Comparison of ENCODE assay signal across 8 cellular contexts in the genomic region with DNA sequence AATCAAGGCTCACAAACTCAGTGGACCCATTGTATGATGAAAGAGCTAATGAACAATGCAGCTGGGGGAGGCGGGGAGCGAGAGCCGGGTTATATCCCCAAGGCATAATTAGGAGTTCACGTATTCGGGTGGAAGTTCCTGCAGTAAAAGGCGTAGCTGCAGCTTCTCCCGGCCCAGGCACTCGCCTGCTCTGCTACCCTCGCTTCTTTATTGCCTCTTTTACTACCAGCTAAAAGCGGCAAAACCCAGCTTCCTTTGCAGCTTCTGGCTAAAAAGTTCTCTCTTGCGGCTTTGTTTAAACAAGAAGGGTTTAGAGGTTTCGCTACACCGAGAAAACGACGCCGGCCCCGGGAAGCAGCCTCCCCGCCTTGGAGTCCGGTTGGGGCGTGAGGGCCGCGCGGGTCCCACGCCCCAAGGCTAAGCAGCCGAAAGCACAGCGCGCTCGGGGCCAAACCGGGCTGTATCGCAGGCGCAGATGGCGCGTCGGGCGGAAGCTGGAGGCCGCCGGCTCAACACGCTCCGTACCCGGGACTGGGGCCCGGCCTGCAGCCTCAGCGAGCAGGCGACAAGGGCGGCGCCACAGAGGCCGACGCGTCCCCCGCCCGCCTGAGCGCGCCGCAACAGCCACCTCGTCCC. TPM values are rescaled to one million over a fixed set of nuclear protein-coding genes. Genes with fewer than 3 reads are reported as not detected.
DNase-seq lines count a peak whose midpoint lies in the region; ATAC-seq and TF ChIP-seq lines count a peak whose summit lies in the region.

No MANE protein-coding gene starts in this region.

- H2BK120ac ChIP-seq in trophoblast cell (ENCODE audit: insufficient read depth, low read length, poor library complexity) = peak overlapping the region; percentile 100

- H3K4ac ChIP-seq in trophoblast cell (ENCODE audit: low read depth, low read length) = peak overlapping the region; percentile 100

- peaks cover 40% of the 10 kb centered on the region for H4K20me1 ChIP-seq in DND-41 (ENCODE audit: insufficient read depth, low read length)

- H2AK5ac ChIP-seq in trophoblast cell (ENCODE audit: low read length) = peak overlapping the region; percentile 100

- H4K8ac ChIP-seq in trophoblast cell (ENCODE audit: low read depth, low read length) = peak overlapping the region; percentile 100

- DNase-seq in DND-41 (peak; percentile 63), NOMO-1 treated with dmso at 0.1 percent for 144 hours (lab: John Stamatoyannopoulos, UW; ENCODE audit: unreplicated experiment) (peak; percentile 43), anterior cingulate cortex (lab: John Stamatoyannopoulos, UW) (peak in 42 of 58 donors; percentile 18 to 94 (median 58)), left ventricle myocardium inferior (peak; percentile 70), trophoblast cell (peak; percentile 92 to 94), KBM-7 (no peak)

- H3K27ac ChIP-seq in DND-41 (ENCODE audit: low read length) = peak overlapping the region; percentile 98
- H3K27ac ChIP-seq in left ventricle myocardium inferior (replicated peaks) = peak overlapping the region; percentile 100
- peak overlapping the region; percentile 100 for H3K27ac ChIP-seq in trophoblast cell (ENCODE audit: low read depth, low read length)

- H3K4me1 ChIP-seq in DND-41 (ENCODE audit: insufficient read depth, low read length) = peaks cover 50% of the 10 kb centered on the region
- H3K4me1 ChIP-seq in left ventricle myocardium inferior = peaks cover 71% of the 10 kb centered on the region
- H3K4me1 ChIP-seq in trophoblast cell (ENCODE audit: control insufficient read depth in 1 of 2, insufficient read depth in 2 of 2, low read length in 2 of 2) = peaks cover 0 to 3% of the 10 kb centered on the region in 2 experiments

- in situ Hi-C loops in KBM-7 (cut with MboI; ENCODE audit: low pct_unique_long_range_greater_than_20kb, low sequenced_read_pairs) = no loop called here

- H2BK5ac ChIP-seq in trophoblast cell (ENCODE audit: low read depth, low read length, poor library complexity) = peak overlapping the region; percentile 100

- peak overlapping the region; percentile 82 for H2AFZ ChIP-seq in DND-41 (ENCODE audit: low read depth, low read length)
- peak overlapping the region; percentile 94 for H2AFZ ChIP-seq in trophoblast cell (ENCODE audit: insufficient read depth, low read length, poor library complexity)

- H3K4me2 ChIP-seq in DND-41 (ENCODE audit: insufficient read depth, low read length) = peak overlapping the region; percentile 75
- peak overlapping the region; percentile 89 for H3K4me2 ChIP-seq in trophoblast cell (ENCODE audit: low read length)

- TF ChIP-seq CTCF in DND-41 (IDR thresholded peaks at IDR 0.05; ENCODE audit: borderline replicate concordance, extremely low read depth, low read length, poor library complexity, severe bottlenecking) (no peak), left ventricle myocardium inferior (IDR thresholded peaks at IDR 0.05; ENCODE audit: borderline replicate concordance) (no peak)

- peak overlapping the region; percentile 99 for H3K18ac ChIP-seq in trophoblast cell (ENCODE audit: low read length)

- H2BK12ac ChIP-seq in trophoblast cell (ENCODE audit: low read length) = peak overlapping the region; percentile 86

- peak overlapping the region; percentile 100 for H4K12ac ChIP-seq in trophoblast cell (ENCODE audit: low read depth, low read length)

- H3K4me3 ChIP-seq in DND-41 (ENCODE audit: low read depth in 1 of 2, low read length in 2 of 2) (peak overlapping the region; percentile 52 to 82), left ventricle myocardium inferior (peak overlapping the region; percentile 96), trophoblast cell (ENCODE audit: low read depth, low read length) (peak overlapping the region; percentile 97)

- H3K79me1 ChIP-seq in trophoblast cell (ENCODE audit: low read length) = peaks cover 22% of the 10 kb centered on the region

- H3K9me3 ChIP-seq in DND-41 (ENCODE audit: insufficient read depth, low read length, severe bottlenecking) = no peaks in the 10 kb centered on the region
- no peaks in the 10 kb centered on the region for H3K9me3 ChIP-seq in left ventricle myocardium inferior (replicated peaks)
- no peaks in the 10 kb centered on the region for H3K9me3 ChIP-seq in trophoblast cell (ENCODE audit: insufficient read depth, low read depth, low read length)

- peaks cover 88% of the 10 kb centered on the region for H3K79me2 ChIP-seq in DND-41 (ENCODE audit: insufficient read depth, low read length)
- H3K79me2 ChIP-seq in trophoblast cell (ENCODE audit: control insufficient read depth, insufficient read depth, low read length, poor library complexity) = peaks cover 25% of the 10 kb centered on the region

- H3K9ac ChIP-seq in DND-41 (ENCODE audit: low read depth, low read length) (peak overlapping the region; percentile 100), trophoblast cell (ENCODE audit: low read length) (peak overlapping the region; percentile 100)

- H4K91ac ChIP-seq in trophoblast cell (ENCODE audit: low read depth, low read length) = peak overlapping the region; percentile 100

- H3K14ac ChIP-seq in trophoblast cell (ENCODE audit: low read length) = peak overlapping the region; percentile 100

- WGBS in trophoblast cell (ENCODE audit: extremely low coverage, insufficient coverage, insufficient read length) = no CpG with 5 or more reads among the region's 54 CpGs

- peak overlapping the region; percentile 63 for H3K23ac ChIP-seq in trophoblast cell (ENCODE audit: low read length)

- ATAC-seq in DND-41 (ENCODE audit: insufficient read depth, low read depth) (peak; percentile 71), GM19452 (IDR thresholded peaks at IDR 0.05; ENCODE audit: unreplicated experiment) (peak; percentile 63), HG03457 (IDR thresholded peaks at IDR 0.05; ENCODE audit: unreplicated experiment) (peak; percentile 56)

- H3K27me3 ChIP-seq in DND-41 (ENCODE audit: insufficient read depth, low read length, poor library complexity) = no peaks in the 10 kb centered on the region
- no peaks in the 10 kb centered on the region for H3K27me3 ChIP-seq in left ventricle myocardium inferior (ENCODE audit: low read depth)
- no peaks in the 10 kb centered on the region for H3K27me3 ChIP-seq in trophoblast cell (ENCODE audit: insufficient read depth, low read length)

- intact Hi-C loops in left ventricle myocardium inferior (cut with micrococcal nuclease) = no loop called here

- H3K36me3 ChIP-seq in DND-41 (ENCODE audit: insufficient read depth, low read length) (peaks cover 23% of the 10 kb centered on the region), left ventricle myocardium inferior (no peaks in the 10 kb centered on the region), trophoblast cell (ENCODE audit: control insufficient read depth in 1 of 2, insufficient read depth in 2 of 2, low read length in 2 of 2) (peaks cover 0 to 2% of the 10 kb centered on the region in 2 experiments)

RNA-seq across cellular contexts. Expression of a gene that starts 1.6 kb away (rescaled TPM):
- total RNA-seq in left ventricle myocardium inferior = 4.6 TPM
- 26.4 and 27.4 TPM in 2 replicates for polyA plus RNA-seq in trophoblast cell (2013)
